ENCODE assay signal across 8 cellular contexts in the genomic region with DNA sequence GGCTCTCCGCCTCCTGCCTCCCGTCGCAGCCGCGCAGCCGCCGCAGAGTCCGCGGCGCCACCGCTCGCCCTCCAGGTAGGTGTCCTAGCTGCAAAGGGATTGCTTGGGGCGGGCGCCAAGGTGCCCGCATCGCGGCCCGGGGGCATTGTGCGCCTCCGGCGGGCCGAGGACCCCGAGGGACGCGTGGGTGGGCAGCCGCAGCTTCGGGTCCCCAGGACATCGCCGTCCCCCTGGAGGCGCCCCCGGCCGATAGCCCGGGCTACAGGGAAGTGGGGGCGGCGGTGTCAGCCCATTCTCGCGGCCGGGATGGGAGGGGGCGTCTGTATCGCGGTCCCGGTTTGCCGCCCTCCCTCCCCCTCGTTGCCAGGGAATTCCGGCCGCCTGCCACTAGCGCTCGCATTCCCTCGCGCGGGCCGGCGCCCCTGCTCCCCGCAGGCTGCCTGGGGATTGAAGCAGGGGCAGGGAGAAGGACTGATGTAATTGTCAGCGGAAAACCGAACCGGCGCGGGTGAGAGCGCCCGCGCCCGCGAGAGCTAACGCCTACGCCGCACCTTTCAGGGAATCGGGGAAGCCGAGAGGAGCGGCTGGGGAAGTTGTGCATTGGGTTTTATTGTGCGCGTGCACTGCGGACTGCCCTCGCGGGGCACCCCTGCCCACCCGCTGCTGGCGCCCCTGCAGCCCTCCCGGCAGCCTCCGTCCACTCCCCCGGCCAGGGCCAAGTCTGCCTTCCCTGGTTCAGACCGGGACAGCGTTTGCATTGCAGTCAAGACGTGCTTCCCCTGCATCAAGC. TPM values are rescaled to one million over a fixed set of nuclear protein-coding genes. Genes with fewer than 3 reads are reported as not detected.
DNase-seq lines count a peak whose midpoint lies in the region; ATAC-seq, FAIRE-seq and TF ChIP-seq lines count a peak whose summit lies in the region.

No MANE protein-coding gene starts in this region.

- H3K9me3 ChIP-seq in A549 (no peaks in the 10 kb centered on the region), PC-3 (ENCODE audit: low read length) (no peaks in the 10 kb centered on the region), psoas muscle (no peaks in the 10 kb centered on the region)

- DNase-seq in A549 (ENCODE audit: low read depth in 1 of 2, low spot score in 1 of 2) = peak in 1 of 2 experiments; percentile 58
- peak; percentile 58 for DNase-seq in PC-3
- DNase-seq in astrocyte of the hippocampus (ENCODE audit: low read depth, low spot score) = peak; percentile 83
- DNase-seq in hypothalamus (lab: John Stamatoyannopoulos, UW) = peak in 42 of 51 donors; percentile 5 to 78 (median 52)
- peak; percentile 43 to 69 for DNase-seq in psoas muscle

- TF ChIP-seq RAD21 in A549 (conservative IDR thresholded peaks at IDR 0.05 in 1 of 2, IDR thresholded peaks at IDR 0.05 in 1 of 2) = no peak

- CTCF ChIA-PET in A549 (lab: Yijun Ruan, JAX) (interaction anchor here (0.9 to 1.6 kb wide), 4 partner anchors 10 to 220 kb away, joined by 3 to 4 read pairs (median 4); no protein-coding TSS in a partner anchor), PC-3 (lab: Charles Lee) (interaction anchor here (0.6 to 0.7 kb wide), 2 partner anchors 55 to 225 kb away, joined by 3 read pairs; no protein-coding TSS in a partner anchor)

- peaks cover 19% of the 10 kb centered on the region for H3K79me2 ChIP-seq in PC-3 (ENCODE audit: low read length)

- BruUV-seq in PC-3 (replicated peaks; lab: Mats Ljungman, UMichigan) = no TSS peak

- H3K36me3 ChIP-seq in PC-3 (ENCODE audit: low read depth, low read length) = no peaks in the 10 kb centered on the region
- no peaks in the 10 kb centered on the region for H3K36me3 ChIP-seq in psoas muscle (ENCODE audit: insufficient read depth in 1 of 2, low read depth in 1 of 2)

- H3K4me1 ChIP-seq in A549 (peaks cover 14% of the 10 kb centered on the region), PC-3 (ENCODE audit: insufficient read depth, low read length) (peaks cover 26% of the 10 kb centered on the region), psoas muscle (peaks cover 21% of the 10 kb centered on the region)

- no peaks in the 10 kb centered on the region for H3K9me2 ChIP-seq in PC-3 (replicated peaks; ENCODE audit: low read length)

- peak overlapping the region; percentile 73 to 93 for H3K27ac ChIP-seq in A549
- no peak overlapping the region for H3K27ac ChIP-seq in PC-3 (ENCODE audit: low read length)
- peak overlapping the region; percentile 95 for H3K27ac ChIP-seq in psoas muscle

- TF ChIP-seq CTCF in A549 (IDR thresholded peaks at IDR 0.05) (no peak), GM12874 (IDR thresholded peaks at IDR 0.05; ENCODE audit: insufficient read depth, low read depth, low read length) (0 out of 2 replicates have a peak, but pooled peaks have one; percentile 2), PC-3 (conservative IDR thresholded peaks at IDR 0.05; ENCODE audit: low read depth, low read length) (no peak), psoas muscle (IDR thresholded peaks at IDR 0.05) (peak; percentile 2)

- no peaks in the 10 kb centered on the region for H4K20me1 ChIP-seq in PC-3 (ENCODE audit: low read length)

- H2AFZ ChIP-seq in PC-3 (ENCODE audit: low read length) = peak overlapping the region; percentile 86

- 0% methylated on average over 3 of the region's 83 CpGs for WGBS in A549 (ENCODE audit: missing lambda C conversion rate)
- WGBS in psoas muscle, 3 donors = 0 to 1% (median 1%) methylated on average over 73 to 83 of the region's 83 CpGs

- POLR2A ChIA-PET in A549 (lab: Yijun Ruan, JAX) = interaction anchor here (0.6 to 1.5 kb wide), 5 partner anchors 15 to 256 kb away, joined by 3 to 10 read pairs (median 4); a partner anchor contains a TSS
- POLR2A ChIA-PET in PC-3 (lab: Charles Lee; ENCODE audit: unreplicated experiment) = no interaction called here

- H3K4me2 ChIP-seq in A549 = peak overlapping the region; percentile 88
- peak overlapping the region; percentile 87 for H3K4me2 ChIP-seq in PC-3 (ENCODE audit: low read length)

- no peak for TF ChIP-seq POLR2A in A549 (IDR thresholded peaks at IDR 0.05; ENCODE audit: low read length)

- FAIRE-seq in A549 (lab: Jason Lieb, UNC) = no peak

- H3K4me3 ChIP-seq in A549 = peak overlapping the region; percentile 78
- peak overlapping the region; percentile 83 for H3K4me3 ChIP-seq in PC-3 (ENCODE audit: low read length)
- H3K4me3 ChIP-seq in psoas muscle = peak overlapping the region; percentile 97

- intact Hi-C loops in PC-3 (cut with micrococcal nuclease) = loop anchor here (1.0 to 2.0 kb wide), 3 partner anchors 62 to 220 kb away; no protein-coding TSS in a partner anchor
- intact Hi-C loops in psoas muscle (cut with DNase I) = loop anchor here (5.0 kb wide), 4 partner anchors 52 to 83 kb away; a partner anchor contains a TSS

- no peaks in the 10 kb centered on the region for H3F3A ChIP-seq in PC-3 (ENCODE audit: low read length, unreplicated experiment)

- ATAC-seq in A549 (peak; percentile 64 to 68), HG03103 (IDR thresholded peaks at IDR 0.05; ENCODE audit: low read depth, unreplicated experiment) (peak; percentile 11), PC-3 (peak; percentile 39), psoas muscle (peak; percentile 30 to 58 (median 42)), GM18519 (IDR thresholded peaks at IDR 0.05; ENCODE audit: low FRiP score, unreplicated experiment) (no peak)

- H3K27me3 ChIP-seq in PC-3 (ENCODE audit: low read length) (no peaks in the 10 kb centered on the region), psoas muscle (ENCODE audit: insufficient read depth in 3 of 3, low read length in 2 of 3) (no peaks in the 10 kb centered on the region)

- H3K9ac ChIP-seq in PC-3 (ENCODE audit: low read length) = peak overlapping the region; percentile 57

- TF ChIP-seq EP300 in A549 (IDR thresholded peaks at IDR 0.05) = no peak

TF ChIP-seq in A549, 52 proteins besides CTCF, POLR2A, EP300 and RAD21:
- TF ChIP-seq ZSCAN20 (CRISPR knock-in tag; IDR thresholded peaks at IDR 0.05) (no peak), CHD2 (IDR thresholded peaks at IDR 0.05; ENCODE audit: low read length, partially characterized antibody) (no peak), JUNB (IDR thresholded peaks at IDR 0.05) (no peak), FOSB (CRISPR knock-in tag; IDR thresholded peaks at IDR 0.05) (no peak)
- TF ChIP-seq, protein P1, sequence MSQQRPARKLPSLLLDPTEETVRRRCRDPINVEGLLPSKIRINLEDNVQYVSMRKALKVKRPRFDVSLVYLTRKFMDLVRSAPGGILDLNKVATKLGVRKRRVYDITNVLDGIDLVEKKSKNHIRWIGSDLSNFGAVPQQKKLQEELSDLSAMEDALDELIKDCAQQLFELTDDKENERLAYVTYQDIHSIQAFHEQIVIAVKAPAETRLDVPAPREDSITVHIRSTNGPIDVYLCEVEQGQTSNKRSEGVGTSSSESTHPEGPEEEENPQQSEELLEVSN (IDR thresholded peaks at IDR 0.05; ENCODE audit: borderline replicate concordance, low read depth) = 0 out of 2 replicates have a peak, but pooled peaks have one; percentile 12

RNA-seq across cellular contexts. Expression of a gene that starts 0.5 kb away (rescaled TPM):
- polyA plus RNA-seq in A549 (2011; rRNA removed) (8.1 and 8.2 TPM in 2 replicates), A549 (2017; fragmentation: RNase III; extraction: RNeasy Plus Mini Kit Qiagen cat#74134 plus additional on column Dnase treatment) (2.9 to 3.5 TPM (median 3.0 TPM) in 3 replicates), psoas muscle (10 to 100 TPM; 11.4 to 36.4 (median 18.2) TPM)
- polyA plus RNA-seq in A549 (2012; cell fraction: cytosol; rRNA removed) = 2.8 and 3.0 TPM in 2 replicates
- 2.3 and 3.3 TPM in 2 replicates for polyA plus RNA-seq in A549 (2012; cell fraction: nucleus; rRNA removed)
- 4.8 and 5.7 TPM in 2 replicates for polyA minus RNA-seq in A549 (2011; rRNA and poly(A)+ RNA removed)
- total RNA-seq in PC-3 (2014; rRNA removed) (2.8 and 4.0 TPM in 2 replicates), psoas muscle (100 to 1,000 TPM in 1 of 4 donors, 10 to 100 TPM in 3; 29.8 to 147 (median 44.4) TPM)

Comparison
In these comparisons a context has a peak if more than half of its experiments do, and no peak if none do; other contexts are left out.
1. CTCF ChIP-seq: peak in GM12874 (single experiment) and psoas muscle (single experiment); none in A549 (single experiment) and PC-3 (single experiment).
2. Peak in every context shown above with its lines, with median percentiles within 50 percentile points of each other: H3K4me3 ChIP-seq.